8 cellular contexts compared by ENCODE assay signal in genomic region chr2:111747410-111748115, GRCh38.
DNase-seq lines count a peak whose midpoint lies in the region; FAIRE-seq and TF ChIP-seq lines count a peak whose summit lies in the region.
"Not testable (repeated sequence)": the region's sequence is repeated elsewhere in the genome, so short reads cannot be mapped to it uniquely, and the experiment has no call there.

No MANE protein-coding gene starts in this region.

- H2AFZ ChIP-seq in MM.1S (ENCODE audit: low read length); mammary epithelial cell (ENCODE audit: low read depth, low read length): not testable (repeated sequence)

- not testable (repeated sequence) for H3F3A ChIP-seq in MM.1S (ENCODE audit: insufficient read depth, low read length)

- H3K4me3 ChIP-seq in HFF-Myc (replicated peaks; ENCODE audit: low read depth, low read length); MM.1S (ENCODE audit: low read length); mammary epithelial cell (replicated peaks in 1 of 3; ENCODE audit: insufficient read depth in 1 of 3, low read depth in 2 of 3, low read length in 3 of 3); spleen; thyroid gland (replicated peaks in 1 of 3): not testable (repeated sequence)

- not testable (repeated sequence) for TF ChIP-seq POLR2A in GM12892 (IDR thresholded peaks at IDR 0.05; ENCODE audit: low read depth, low read length); spleen (IDR thresholded peaks at IDR 0.05); thyroid gland (IDR thresholded peaks at IDR 0.05)

- dilution Hi-C loops in mammary epithelial cell (cut with HindIII; ENCODE audit: low sequenced_read_pairs): not testable (repeated sequence)

- H3K36me3 ChIP-seq in MM.1S (replicated peaks; ENCODE audit: insufficient read depth, low read length); mammary epithelial cell (ENCODE audit: insufficient read depth, low read length); spleen; thyroid gland: not testable (repeated sequence)

- not testable (repeated sequence) for H3K27me3 ChIP-seq in MM.1S (replicated peaks; ENCODE audit: insufficient read depth, low read length); mammary epithelial cell (ENCODE audit: insufficient read depth, low read length); spleen (replicated peaks in 1 of 7); thyroid gland

- not testable (repeated sequence) for H3K9me3 ChIP-seq in MM.1S (replicated peaks; ENCODE audit: insufficient read depth, low read length); mammary epithelial cell (replicated peaks; ENCODE audit: insufficient read depth, low read length); spleen; thyroid gland

- not testable (repeated sequence) for H3K9ac ChIP-seq in MM.1S (ENCODE audit: low read length); mammary epithelial cell (ENCODE audit: insufficient read depth, low read length)

- in situ Hi-C loops in mammary epithelial cell (cut with MboI; ENCODE audit: low sequenced_read_pairs in 2 of 2): not testable (repeated sequence)

- CTCF ChIA-PET in mammary epithelial cell (lab: Charles Lee; ENCODE audit: low non-redundant PET): not testable (repeated sequence)

- intact Hi-C loops in mammary epithelial cell (cut with micrococcal nuclease); spleen (cut with DNase I; ENCODE audit: low total_unique reads); thyroid gland (cut with DNase I): not testable (repeated sequence)

- not testable (repeated sequence) for H3K27ac ChIP-seq in MM.1S (ENCODE audit: low read length); mammary epithelial cell (ENCODE audit: insufficient read depth, low read depth, low read length); spleen; thyroid gland

- BruUV-seq in mammary epithelial cell (replicated peaks; lab: Mats Ljungman, UMichigan): not testable (repeated sequence)

- TF ChIP-seq CTCF in HFF-Myc (IDR thresholded peaks at IDR 0.05; ENCODE audit: low read depth, low read length, missing control alignments) (peak; percentile 43), MM.1S (IDR thresholded peaks at IDR 0.05; ENCODE audit: low read length) (peak; percentile 39), mammary epithelial cell (conservative IDR thresholded peaks at IDR 0.05 in 1 of 2, IDR thresholded peaks at IDR 0.05 in 1 of 2; ENCODE audit: extremely low read depth in 1 of 2, insufficient read depth in 1 of 2, low read depth in 1 of 2, low read length in 2 of 2) (peak; percentile 25 to 46), spleen (IDR thresholded peaks at IDR 0.05 in 8 of 11, conservative IDR thresholded peaks at IDR 0.05 in 3 of 11) (peak in 9 of 11 experiments; percentile 7 to 76 (median 54)), thyroid gland (IDR thresholded peaks at IDR 0.05) (peak in 2 of 6 experiments; percentile 14 to 51)

- FAIRE-seq in GM12892 (lab: Jason Lieb, UNC): peak; percentile 95

- H3K79me2 ChIP-seq in MM.1S (ENCODE audit: low read length); mammary epithelial cell (ENCODE audit: insufficient read depth, low read length): not testable (repeated sequence)

- WGBS in mammary epithelial cell (ENCODE audit: low coverage, missing lambda C conversion rate): 29% methylated on average over 7 of the region's 23 CpGs
- 18 to 75% (median 32%) methylated on average over 3 to 20 of the region's 23 CpGs for WGBS in spleen, 5 donors
- WGBS in thyroid gland, 2 donors: 40 to 67% methylated on average over 3 to 5 of the region's 23 CpGs

- DNase-seq in GM12892 (ENCODE audit: insufficient read length); HFF-Myc (ENCODE audit: extremely low read depth, low read depth); mammary epithelial cell: not testable (repeated sequence)
- DNase-seq in MM.1S (peak; percentile 7), islet precursor cell (peak; percentile 35), spleen (peak; percentile 75), thyroid gland (peak; percentile 50 to 65)
- peak; percentile 83 for DNase-seq in activated CD8-positive, alpha-beta memory T cell treated with anti-CD3 and anti-CD28 coated beads for 24 hours

- H3K9me2 ChIP-seq in MM.1S (replicated peaks; ENCODE audit: insufficient read depth, low read length): not testable (repeated sequence)

- not testable (repeated sequence) for H4K20me1 ChIP-seq in MM.1S (ENCODE audit: insufficient read depth, low read length); mammary epithelial cell (ENCODE audit: insufficient read depth, low read length)

- H3K4me2 ChIP-seq in MM.1S (ENCODE audit: low read depth, low read length); mammary epithelial cell (ENCODE audit: insufficient read depth, low read depth, low read length): not testable (repeated sequence)

- H3K4me1 ChIP-seq in MM.1S (ENCODE audit: low read length); mammary epithelial cell (ENCODE audit: insufficient read depth, low read length); spleen; thyroid gland: not testable (repeated sequence)
